ENCODE assay signal across 28 cellular contexts in genomic region chr1:101742513-101742912, GRCh38.
"Had no signal": no experiment of that assay in that cellular context is flagged by ENCODE, and none has a peak within 500 bp of the region (broad histone marks: within the 10 kb centered on the region; RNA-seq: fewer than 3 reads in every experiment).

No MANE protein-coding gene starts in this region.

- ATAC-seq: mucosa of descending colon; naive thymus-derived CD4-positive, alpha-beta T cell; natural killer cell treated with Interleukin-12 subunit alpha and Interleukin-12 subunit beta and Interleukin-15 and Interleukin-18, amount 100 ng/mL, for 72 hours; sciatic nerve; stimulated activated effector memory CD8-positive, alpha-beta T cell treated with anti-CD3 and anti-CD28 coated beads, Interleukin-12 subunit alpha, Interleukin-12 subunit beta, amount 100 ng/mL, for 72 hours; upper lobe of right lung had no signal

- H3K4me3 ChIP-seq: left ventricle myocardium inferior, lung, mucosa of descending colon, ovary, right atrium auricular region, skin epidermis, suprapubic skin, thoracic aorta, tibial artery, upper lobe of right lung, uterus had no signal

- H3K27me3 ChIP-seq: ovary, right atrium auricular region, suprapubic skin, tibial artery, upper lobe of right lung, uterus had no signal

- H3K27ac ChIP-seq: left ventricle myocardium inferior, ovary, right atrium auricular region, skin epidermis, suprapubic skin, thoracic aorta, tibial artery, upper lobe of right lung, uterus had no signal

- H3K36me3 ChIP-seq: left ventricle myocardium inferior, ovary, right atrium auricular region, suprapubic skin, thoracic aorta, tibial artery, upper lobe of right lung, uterus had no signal

- H3K27me3 Mint-ChIP-seq: memory B cell; natural killer cell treated with Interleukin-12 subunit alpha and Interleukin-12 subunit beta and Interleukin-15 and Interleukin-18, amount 100 ng/mL, for 72 hours; progenitor cell of endocrine pancreas; stimulated activated naive CD8-positive, alpha-beta T cell treated with anti-CD3 and anti-CD28 coated beads, Interleukin-15, Interleukin-2, amounts not matched to agents 100 ng/mL and 50 ng/mL, for 24 hours had no signal

- DNase-seq: hypothalamus; immature natural killer cell; islet precursor cell; left ventricle myocardium inferior; midbrain; mucosa of descending colon; naive thymus-derived CD4-positive, alpha-beta T cell; ovary; stimulated activated CD4-positive, alpha-beta T cell treated with anti-CD3 and anti-CD28 coated beads, Interleukin-12 subunit alpha, Interleukin-12 subunit beta, amount 100 ng/mL, for 4 hours; stimulated activated CD4-positive, alpha-beta T cell treated with anti-CD3 and anti-CD28 coated beads, Interleukin-15, amount 100 ng/mL, for 24 hours; stimulated activated CD4-positive, alpha-beta T cell treated with anti-CD3 and anti-CD28 coated beads, Interleukin-2, amount 100 ng/mL, for 24 hours; stimulated activated CD4-positive, alpha-beta T cell treated with anti-CD3 and anti-CD28 coated beads, Interleukin-4, amount 100 ng/mL, for 1 hour; stimulated activated naive CD4-positive, alpha-beta T cell; tibial artery; trophoblast cell; upper lobe of right lung; uterus had no signal

- H3K4me1 Mint-ChIP-seq: immature natural killer cell; memory B cell; naive thymus-derived CD4-positive, alpha-beta T cell; stimulated activated effector memory CD8-positive, alpha-beta T cell treated with anti-CD3 and anti-CD28 coated beads, Interleukin-12 subunit alpha, Interleukin-12 subunit beta, amount 100 ng/mL, for 72 hours had no signal

- H3K9me3 ChIP-seq: left ventricle myocardium inferior, mucosa of descending colon, ovary, right atrium auricular region, thoracic aorta, tibial artery, upper lobe of right lung, uterus had no signal

- H3K4me3 Mint-ChIP-seq: immature natural killer cell; memory B cell; naive thymus-derived CD4-positive, alpha-beta T cell; natural killer cell treated with Interleukin-12 subunit alpha and Interleukin-12 subunit beta and Interleukin-15 and Interleukin-18, amount 100 ng/mL, for 72 hours; stimulated activated effector memory CD8-positive, alpha-beta T cell treated with anti-CD3 and anti-CD28 coated beads, Interleukin-12 subunit alpha, Interleukin-12 subunit beta, amount 100 ng/mL, for 72 hours; stimulated activated naive CD8-positive, alpha-beta T cell treated with anti-CD3 and anti-CD28 coated beads, Interleukin-15, Interleukin-2, amounts not matched to agents 100 ng/mL and 50 ng/mL, for 24 hours had no signal

- H3K4me1 ChIP-seq: left ventricle myocardium inferior, right atrium auricular region, suprapubic skin, tibial artery, upper lobe of right lung, uterus had no signal

- H3K9me3 Mint-ChIP-seq: memory B cell; natural killer cell treated with Interleukin-12 subunit alpha and Interleukin-12 subunit beta and Interleukin-15 and Interleukin-18, amount 100 ng/mL, for 72 hours; stimulated activated effector memory CD8-positive, alpha-beta T cell treated with anti-CD3 and anti-CD28 coated beads, Interleukin-12 subunit alpha, Interleukin-12 subunit beta, amount 100 ng/mL, for 72 hours; stimulated activated naive CD8-positive, alpha-beta T cell treated with anti-CD3 and anti-CD28 coated beads, Interleukin-15, Interleukin-2, amounts not matched to agents 100 ng/mL and 50 ng/mL, for 24 hours had no signal

- H3K27ac Mint-ChIP-seq: immature natural killer cell; memory B cell; naive thymus-derived CD4-positive, alpha-beta T cell; natural killer cell treated with Interleukin-12 subunit alpha and Interleukin-12 subunit beta and Interleukin-15 and Interleukin-18, amount 100 ng/mL, for 72 hours; progenitor cell of endocrine pancreas; stimulated activated effector memory CD8-positive, alpha-beta T cell treated with anti-CD3 and anti-CD28 coated beads, Interleukin-12 subunit alpha, Interleukin-12 subunit beta, amount 100 ng/mL, for 72 hours; stimulated activated naive CD8-positive, alpha-beta T cell treated with anti-CD3 and anti-CD28 coated beads, Interleukin-15, Interleukin-2, amounts not matched to agents 100 ng/mL and 50 ng/mL, for 24 hours had no signal

- H3K36me3 Mint-ChIP-seq: immature natural killer cell; memory B cell; naive thymus-derived CD4-positive, alpha-beta T cell; natural killer cell treated with Interleukin-12 subunit alpha and Interleukin-12 subunit beta and Interleukin-15 and Interleukin-18, amount 100 ng/mL, for 72 hours; stimulated activated effector memory CD8-positive, alpha-beta T cell treated with anti-CD3 and anti-CD28 coated beads, Interleukin-12 subunit alpha, Interleukin-12 subunit beta, amount 100 ng/mL, for 72 hours had no signal
